In genomic region chr6:39053854-39054576, GRCh38 we compare ENCODE assay signal across 18 cellular contexts. TPM values are rescaled to one million over a fixed set of nuclear protein-coding genes. Genes with fewer than 3 reads are reported as not detected.
"Had no signal": no experiment of that assay in that cellular context is flagged by ENCODE, and none has a peak within 500 bp of the region (broad histone marks: within the 10 kb centered on the region; RNA-seq: fewer than 3 reads in every experiment).

No MANE protein-coding gene starts in this region.

- H3K27ac Mint-ChIP-seq: activated B cell treated with CpG ODN at 0.5 μM for 24 hours; activated CD4-positive, alpha-beta T cell treated with anti-CD3 and anti-CD28 coated beads, Interleukin-2, amount 10 ng/mL, durations not matched to agents 7 days and 5 days; brain; memory B cell; naive thymus-derived CD4-positive, alpha-beta T cell; neural progenitor cell; stimulated activated effector memory CD8-positive, alpha-beta T cell treated with anti-CD3 and anti-CD28 coated beads, Interleukin-12 subunit alpha, Interleukin-12 subunit beta, amount 100 ng/mL, for 72 hours; T-cell had no signal

- H3K36me3 Mint-ChIP-seq: brain; memory B cell; naive thymus-derived CD4-positive, alpha-beta T cell; neural progenitor cell; stimulated activated effector memory CD8-positive, alpha-beta T cell treated with anti-CD3 and anti-CD28 coated beads, Interleukin-12 subunit alpha, Interleukin-12 subunit beta, amount 100 ng/mL, for 72 hours; T-cell had no signal

- H3K36me3 ChIP-seq: colonic mucosa, neural progenitor cell, right lobe of liver, thoracic aorta had no signal

- DNase-seq: activated B cell treated with CpG ODN at 0.5 μM for 24 hours; activated CD4-positive, alpha-beta T cell treated with anti-CD3 and anti-CD28 coated beads, Interleukin-2, amount 10 ng/mL, durations not matched to agents 7 days and 5 days; central memory CD4-positive, alpha-beta T cell; colonic mucosa; naive thymus-derived CD4-positive, alpha-beta T cell; right lobe of liver; SK-N-SH; stimulated activated CD4-positive, alpha-beta T cell treated with anti-CD3 and anti-CD28 coated beads, Interleukin-4, amount 100 ng/mL, for 24 hours; T-cell had no signal

- H3K4me1 ChIP-seq: colonic mucosa, neural progenitor cell, right lobe of liver had no signal

- H3K9me3 Mint-ChIP-seq: activated B cell treated with CpG ODN at 0.5 μM for 24 hours; activated CD4-positive, alpha-beta T cell treated with anti-CD3 and anti-CD28 coated beads, Interleukin-2, amount 10 ng/mL, durations not matched to agents 7 days and 5 days; memory B cell; naive thymus-derived CD4-positive, alpha-beta T cell; neural progenitor cell; stimulated activated effector memory CD8-positive, alpha-beta T cell treated with anti-CD3 and anti-CD28 coated beads, Interleukin-12 subunit alpha, Interleukin-12 subunit beta, amount 100 ng/mL, for 72 hours; T-cell had no signal

- H3K4me3 ChIP-seq: colonic mucosa, neural progenitor cell, right lobe of liver, smooth muscle cell, thoracic aorta had no signal

- H3K27me3 ChIP-seq: right lobe of liver had no signal

- H3K4me3 Mint-ChIP-seq: activated B cell treated with CpG ODN at 0.5 μM for 24 hours; activated CD4-positive, alpha-beta T cell treated with anti-CD3 and anti-CD28 coated beads, Interleukin-2, amount 10 ng/mL, durations not matched to agents 7 days and 5 days; brain; memory B cell; naive thymus-derived CD4-positive, alpha-beta T cell; neural progenitor cell; stimulated activated effector memory CD8-positive, alpha-beta T cell treated with anti-CD3 and anti-CD28 coated beads, Interleukin-12 subunit alpha, Interleukin-12 subunit beta, amount 100 ng/mL, for 72 hours; T-cell had no signal

- ATAC-seq: naive thymus-derived CD4-positive, alpha-beta T cell; right lobe of liver; stimulated activated effector memory CD8-positive, alpha-beta T cell treated with anti-CD3 and anti-CD28 coated beads, Interleukin-12 subunit alpha, Interleukin-12 subunit beta, amount 100 ng/mL, for 72 hours; T-cell had no signal

- H3K27ac ChIP-seq: colonic mucosa, neural progenitor cell, right lobe of liver, thoracic aorta had no signal

- H3K9me3 ChIP-seq: colonic mucosa, right lobe of liver, SK-N-SH, thoracic aorta had no signal

RNA-seq across cellular contexts. Expression of gene GLP1R, which starts 5.4 kb away (rescaled TPM):
- total RNA-seq: activated B cell treated with CpG ODN at 0.5 μM for 24 hours; activated CD4-positive, alpha-beta T cell treated with anti-CD3 and anti-CD28 coated beads, Interleukin-2, amount 10 ng/mL, durations not matched to agents 7 days and 5 days; colonic mucosa; liver; naive thymus-derived CD4-positive, alpha-beta T cell; osteocyte; pulmonary artery endothelial cell; right lobe of liver; smooth muscle cell; thoracic aorta had no signal
